ENCODE assay signal across 1 cellular context in the genomic region with DNA sequence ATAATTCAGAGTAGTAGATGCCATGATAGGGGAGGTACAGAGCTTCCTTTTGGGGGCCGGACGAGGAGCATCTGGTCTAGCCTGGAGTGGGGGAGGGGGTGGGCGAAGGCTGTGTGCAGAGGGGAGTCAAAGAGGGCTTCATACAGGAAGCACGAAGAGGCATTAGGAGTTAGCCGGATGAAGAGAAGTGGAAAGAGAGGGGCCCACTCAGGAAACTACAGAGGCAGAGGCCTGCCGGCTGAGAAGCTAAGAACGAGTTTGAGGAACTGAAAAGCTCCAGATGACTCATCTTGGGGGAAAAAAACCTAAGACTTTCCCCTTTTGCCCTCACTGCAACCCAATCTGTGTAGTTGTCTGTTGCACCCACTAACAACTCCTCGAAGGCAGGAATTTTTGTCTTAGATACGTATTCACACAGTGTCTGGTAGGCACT.
TF ChIP-seq lines count a peak whose summit lies in the region.

No MANE protein-coding gene starts in this region.

TF ChIP-seq in HEK293, 187 proteins besides CTCF, POLR2A, EP300 and RAD21 (continued from another document):
- TF ChIP-seq ZNF18 (tag by site-specific recombination; IDR thresholded peaks at IDR 0.05), result 0 out of 2 replicates have a peak, but pooled peaks have one; percentile 8
- TF ChIP-seq ZNF423 (tag by site-specific recombination; IDR thresholded peaks at IDR 0.05), result peak; percentile 6; the same call in 1 of the 2 replicates
- TF ChIP-seq GLIS2 (tag by site-specific recombination; IDR thresholded peaks at IDR 0.05), result peak; percentile 2; the same call in 1 of the 2 replicates
- no peak for TF ChIP-seq HOXD13 (CRISPR knock-in tag; IDR thresholded peaks at IDR 0.05; ENCODE audit: borderline replicate concordance)
- no peak for TF ChIP-seq MZF1 (tag by site-specific recombination; IDR thresholded peaks at IDR 0.05; ENCODE audit: borderline replicate concordance)
- no peak for TF ChIP-seq ZNF10 (tag by site-specific recombination; IDR thresholded peaks at IDR 0.05)
- no peak for TF ChIP-seq TRIM28 (IDR thresholded peaks at IDR 0.05; ENCODE audit: borderline replicate concordance, low read length)
- TF ChIP-seq PRDM1 (tag by site-specific recombination; IDR thresholded peaks at IDR 0.05), result peak; percentile 45; the same call in 1 of the 2 replicates
- TF ChIP-seq, protein P1, sequence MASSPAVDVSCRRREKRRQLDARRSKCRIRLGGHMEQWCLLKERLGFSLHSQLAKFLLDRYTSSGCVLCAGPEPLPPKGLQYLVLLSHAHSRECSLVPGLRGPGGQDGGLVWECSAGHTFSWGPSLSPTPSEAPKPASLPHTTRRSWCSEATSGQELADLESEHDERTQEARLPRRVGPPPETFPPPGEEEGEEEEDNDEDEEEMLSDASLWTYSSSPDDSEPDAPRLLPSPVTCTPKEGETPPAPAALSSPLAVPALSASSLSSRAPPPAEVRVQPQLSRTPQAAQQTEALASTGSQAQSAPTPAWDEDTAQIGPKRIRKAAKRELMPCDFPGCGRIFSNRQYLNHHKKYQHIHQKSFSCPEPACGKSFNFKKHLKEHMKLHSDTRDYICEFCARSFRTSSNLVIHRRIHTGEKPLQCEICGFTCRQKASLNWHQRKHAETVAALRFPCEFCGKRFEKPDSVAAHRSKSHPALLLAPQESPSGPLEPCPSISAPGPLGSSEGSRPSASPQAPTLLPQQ (tag by site-specific recombination; IDR thresholded peaks at IDR 0.05), result peak; percentile 98
